ENCODE assay signal across 1 cellular context in genomic region chrX:101397779-101398178, GRCh38.
TF ChIP-seq lines count a peak whose summit lies in the region.

No MANE protein-coding gene starts in this region.

TF ChIP-seq in endothelial cell of umbilical vein, 7 proteins besides CTCF, POLR2A, EP300 and RAD21:
- TF ChIP-seq MAX (IDR thresholded peaks at IDR 0.05; ENCODE audit: insufficient read depth, insufficient read length): no peak
- no peak for TF ChIP-seq POLR2AphosphoS5 (IDR thresholded peaks at IDR 0.05; ENCODE audit: insufficient read depth, low read depth, low read length)
- no peak for TF ChIP-seq FOS (IDR thresholded peaks at IDR 0.05; ENCODE audit: borderline replicate concordance, insufficient read depth, low read length)
- no peak for TF ChIP-seq JUN (IDR thresholded peaks at IDR 0.05; ENCODE audit: borderline replicate concordance, insufficient read depth, insufficient read length, low read depth)
- TF ChIP-seq EZH2 (IDR thresholded peaks at IDR 0.05; ENCODE audit: borderline replicate concordance, low read depth, low read length, severe bottlenecking): no peak
- TF ChIP-seq GATA2 (IDR thresholded peaks at IDR 0.05; ENCODE audit: insufficient read depth, insufficient read length, low read depth, low read length): no peak
- no peak for TF ChIP-seq MYC (IDR thresholded peaks at IDR 0.05; ENCODE audit: low read depth, low read length)
